In genomic region chr1:21005840-21006239, GRCh38 we compare ENCODE assay signal across 21 cellular contexts.
"Had no signal": no experiment of that assay in that cellular context is flagged by ENCODE, and none has a peak within 500 bp of the region (broad histone marks: within the 10 kb centered on the region; RNA-seq: fewer than 3 reads in every experiment).

No MANE protein-coding gene starts in this region.

- H3K4me1 ChIP-seq: SJSA1 had no signal

- H3K4me3 ChIP-seq: K562, SJSA1 had no signal

- H3K9ac ChIP-seq: KMS-11, SK-N-SH had no signal

- H3K36me3 ChIP-seq: SJSA1 had no signal

- H3K9me3 ChIP-seq: SJSA1, SK-N-SH had no signal

- ATAC-seq: K562, T-cell had no signal

- DNase-seq: Kasumi-1, MM.1S, NCI-H1092 treated with DMSO at 0.1 percent for 48 hours, NCI-H1436, NCI-H187, NCI-H2029, NCI-H2081 treated with DMSO at 0.1 percent for 48 hours, NCI-H2227 treated with DMSO at 0.1 percent for 48 hours, NCI-H446 treated with DMSO at 0.1 percent for 48 hours, NCI-H510A treated with DMSO at 0.1 percent for 48 hours, NCI-H526, NCI-H82, Right ventricle myocardium superior, RPMI8226, SIG-M5, SK-N-SH, SW 1271, T-cell had no signal

- H3K27me3 ChIP-seq: SJSA1 had no signal
